Comparison of ENCODE assay signal across 9 cellular contexts in the genomic region with DNA sequence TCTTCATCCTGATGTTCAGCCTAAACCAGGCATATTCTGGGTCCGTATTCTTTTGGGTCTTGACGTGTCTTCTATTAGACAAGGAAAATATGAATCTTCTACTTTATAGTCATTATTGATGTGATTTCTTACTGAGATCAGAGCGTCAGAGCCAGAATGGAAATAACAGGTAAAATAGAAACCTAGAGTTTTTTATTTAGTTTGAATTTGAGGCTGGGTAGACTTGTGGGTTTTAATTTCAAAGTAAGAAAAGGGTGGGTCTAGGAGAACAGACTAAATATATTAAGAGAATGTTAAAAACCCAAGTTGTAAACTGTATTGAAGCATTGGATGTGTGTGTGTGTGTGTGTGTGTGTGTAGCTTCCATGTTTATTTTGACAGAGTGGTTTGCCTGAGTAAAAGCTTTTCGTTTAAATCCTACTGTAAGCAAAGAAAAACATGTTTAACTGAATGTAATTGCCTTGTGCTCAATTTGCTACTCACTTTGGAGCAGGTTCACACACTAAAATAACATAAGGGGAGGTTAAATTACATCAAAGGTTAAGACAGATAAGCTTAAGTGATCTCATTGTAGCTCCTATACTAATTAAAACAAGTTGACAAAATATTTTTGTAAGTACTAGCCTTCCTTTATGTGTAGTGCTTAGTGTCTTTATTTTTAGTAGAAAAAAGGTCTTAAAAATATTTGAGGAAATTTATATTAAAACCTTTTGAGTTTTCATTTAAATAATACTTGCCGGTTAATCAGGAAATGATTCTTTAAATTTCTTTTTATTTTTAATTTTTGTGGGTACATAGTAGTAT. TPM values are rescaled to one million over a fixed set of nuclear protein-coding genes. Genes with fewer than 3 reads are reported as not detected.
DNase-seq lines count a peak whose midpoint lies in the region; ATAC-seq, FAIRE-seq and TF ChIP-seq lines count a peak whose summit lies in the region.
"Had no signal": no experiment of that assay in that cellular context is flagged by ENCODE, and none has a peak within 500 bp of the region (broad histone marks: within the 10 kb centered on the region; RNA-seq: fewer than 3 reads in every experiment).

No MANE protein-coding gene starts in this region.

- peak; percentile 68 for DNase-seq in NCI-H146 treated with DMSO at 0.1 percent for 48 hours (lab: John Stamatoyannopoulos, UW; ENCODE audit: unreplicated experiment)
- peak; percentile 44 for DNase-seq in astrocyte of the spinal cord (ENCODE audit: low read depth, low spot score)
- no peak for DNase-seq in natural killer cell treated with Interleukin-12 subunit alpha and Interleukin-12 subunit beta and Interleukin-15 and Interleukin-18, amount 100 ng/mL, for 72 hours (ENCODE audit: low spot score)
- no peak for DNase-seq in stimulated activated CD4-positive, alpha-beta T cell treated with anti-CD3 and anti-CD28 coated beads, Interleukin-4, amount 100 ng/mL, for 24 hours
- no peak for DNase-seq in activated gamma-delta T cell (lab: John Stamatoyannopoulos, UW)
- DNase-seq: gastrocnemius medialis, left cardiac atrium had no signal

- TF ChIP-seq POLR2A in GM18505 (IDR thresholded peaks at IDR 0.05; ENCODE audit: borderline replicate concordance, extremely low read depth, insufficient read depth, insufficient read length): no peak

- TF ChIP-seq CTCF in astrocyte of the spinal cord (IDR thresholded peaks at IDR 0.05; ENCODE audit: low read depth, low read length): no peak

- no peaks in the 10 kb centered on the region for H3K9me3 Mint-ChIP-seq in natural killer cell treated with Interleukin-12 subunit alpha and Interleukin-12 subunit beta and Interleukin-15 and Interleukin-18, amount 100 ng/mL, for 72 hours

- peak; percentile 81 for FAIRE-seq in G401.6 (lab: Jason Lieb, UNC)

- peak overlapping the region; percentile 70 for H3K4me3 Mint-ChIP-seq in natural killer cell treated with Interleukin-12 subunit alpha and Interleukin-12 subunit beta and Interleukin-15 and Interleukin-18, amount 100 ng/mL, for 72 hours

- no peak overlapping the region for H3K4me3 ChIP-seq in astrocyte of the spinal cord (ENCODE audit: low read depth, low read length)
- H3K4me3 ChIP-seq: gastrocnemius medialis had no signal

- H3K27ac Mint-ChIP-seq in natural killer cell treated with Interleukin-12 subunit alpha and Interleukin-12 subunit beta and Interleukin-15 and Interleukin-18, amount 100 ng/mL, for 72 hours: peak overlapping the region; percentile 83

- H3K4me1 Mint-ChIP-seq in natural killer cell treated with Interleukin-12 subunit alpha and Interleukin-12 subunit beta and Interleukin-15 and Interleukin-18, amount 100 ng/mL, for 72 hours (ENCODE audit: low read depth in 2 of 2): peaks cover 70 to 82% of the 10 kb centered on the region in 2 donors

- no peaks in the 10 kb centered on the region for H3K27me3 Mint-ChIP-seq in natural killer cell treated with Interleukin-12 subunit alpha and Interleukin-12 subunit beta and Interleukin-15 and Interleukin-18, amount 100 ng/mL, for 72 hours

- peak in 1 of 2 donors; percentile 25 for ATAC-seq in natural killer cell treated with Interleukin-12 subunit alpha and Interleukin-12 subunit beta and Interleukin-15 and Interleukin-18, amount 100 ng/mL, for 72 hours
- ATAC-seq in GM18505 (IDR thresholded peaks at IDR 0.05; ENCODE audit: unreplicated experiment): no peak
- ATAC-seq: gastrocnemius medialis, left cardiac atrium had no signal

- no peaks in the 10 kb centered on the region for H3K36me3 Mint-ChIP-seq in natural killer cell treated with Interleukin-12 subunit alpha and Interleukin-12 subunit beta and Interleukin-15 and Interleukin-18, amount 100 ng/mL, for 72 hours

- in situ Hi-C loops in astrocyte of the spinal cord (cut with HindIII; ENCODE audit: low sequenced_read_pairs): no loop called here

RNA-seq across cellular contexts. Expression of a gene that starts 17.4 kb away (rescaled TPM):
- total RNA-seq in natural killer cell treated with Interleukin-12 subunit alpha and Interleukin-12 subunit beta and Interleukin-15 and Interleukin-18, amount 100 ng/mL, for 72 hours: 10 to 100 TPM; 30.3 to 34.5 TPM

Comparison
In these comparisons a context has a peak if more than half of its experiments do, and no peak if none do; other contexts are left out.
1. DNase-seq: peak in NCI-H146 treated with DMSO at 0.1 percent for 48 hours (single experiment) and astrocyte of the spinal cord (single experiment); none in natural killer cell treated with Interleukin-12 subunit alpha and Interleukin-12 subunit beta and Interleukin-15 and Interleukin-18, amount 100 ng/mL, for 72 hours (single experiment), stimulated activated CD4-positive, alpha-beta T cell treated with anti-CD3 and anti-CD28 coated beads, Interleukin-4, amount 100 ng/mL, for 24 hours (single experiment) and activated gamma-delta T cell (single experiment).